ENCODE assay signal across 10 cellular contexts in genomic region chr1:23563003-23563402, GRCh38. TPM values are rescaled to one million over a fixed set of nuclear protein-coding genes. Genes with fewer than 3 reads are reported as not detected.
DNase-seq lines count a peak whose midpoint lies in the region; ATAC-seq and TF ChIP-seq lines count a peak whose summit lies in the region.
"Had no signal": no experiment of that assay in that cellular context is flagged by ENCODE, and none has a peak within 500 bp of the region (broad histone marks: within the 10 kb centered on the region; RNA-seq: fewer than 3 reads in every experiment).

No MANE protein-coding gene starts in this region.

- H3K4me3 ChIP-seq in SK-N-SH (ENCODE audit: low read depth in 2 of 2, low read length in 1 of 2) (0 out of 4 replicates have a peak overlapping the region, but pooled peaks of 1 of the 2 experiments have one; percentile 3), tibial artery (peak overlapping the region in 1 of 2 donors; percentile 15)

- no peak for TF ChIP-seq EP300 in SK-N-SH (IDR thresholded peaks at IDR 0.05; ENCODE audit: borderline replicate concordance in 1 of 2, low read depth in 1 of 2, low read length in 1 of 2)

- H3K9ac ChIP-seq in SK-N-SH, result peak overlapping the region; percentile 99

- H3K4me1 ChIP-seq in SK-N-SH (ENCODE audit: control insufficient read depth in 1 of 2, insufficient read depth in 2 of 2, low read depth in 1 of 2, low read length in 1 of 2), result peaks cover 47 to 48% of the 10 kb centered on the region in 2 experiments
- peaks cover 0 to 72% (median 55%) of the 10 kb centered on the region in 4 donors for H3K4me1 ChIP-seq in tibial artery

- peaks cover 12% of the 10 kb centered on the region for H4K20me1 ChIP-seq in SK-N-SH (ENCODE audit: insufficient read depth)

- H3K36me3 Mint-ChIP-seq in mesothelial cell of epicardium, result no peaks in the 10 kb centered on the region
- H3K36me3 Mint-ChIP-seq in activated CD4-positive, alpha-beta T cell treated with anti-CD3 and anti-CD28 coated beads, Interleukin-2, amount 10 ng/mL, durations not matched to agents 7 days and 5 days (ENCODE audit: low read depth), result peaks cover 11% of the 10 kb centered on the region

- DNase-seq in SK-N-SH (peak; percentile 43), caudate nucleus (lab: John Stamatoyannopoulos, UW) (no peak), mesothelial cell of epicardium (ENCODE audit: low spot score in 2 of 2, unreplicated experiment in 2 of 2) (no peak), tibial artery (no peak), NCI-H1092 (lab: John Stamatoyannopoulos, UW) (no peak)
- no peak for DNase-seq in activated CD4-positive, alpha-beta T cell treated with anti-CD3 and anti-CD28 coated beads, Interleukin-2, amount 10 ng/mL, durations not matched to agents 7 days and 5 days
- DNase-seq: stimulated activated CD4-positive, alpha-beta T cell treated with anti-CD3 and anti-CD28 coated beads, Interleukin-12 subunit alpha, Interleukin-12 subunit beta, amount 100 ng/mL, for 4 hours had no signal

- H3K27me3 ChIP-seq in SK-N-SH (ENCODE audit: insufficient read depth) (no peaks in the 10 kb centered on the region), tibial artery (no peaks in the 10 kb centered on the region)

- H3K79me2 ChIP-seq in SK-N-SH (ENCODE audit: insufficient read depth), result peaks cover 26% of the 10 kb centered on the region

- TF ChIP-seq RAD21 in SK-N-SH (IDR thresholded peaks at IDR 0.05; ENCODE audit: low read length), result no peak

- intact Hi-C loops in tibial artery (cut with DNase I; ENCODE audit: low total_unique reads), result no loop called here

- H3K4me2 ChIP-seq in SK-N-SH, result peak overlapping the region; percentile 61

- H3K9me3 ChIP-seq in SK-N-SH (no peaks in the 10 kb centered on the region), tibial artery (no peaks in the 10 kb centered on the region)

- 77% methylated on average over 9 of the region's 9 CpGs for WGBS in SK-N-SH (ENCODE audit: low lambda C conversion rate)

- POLR2A ChIA-PET in SK-N-SH (lab: Yijun Ruan, JAX), result interaction anchor here (0.6 to 1.3 kb wide), 3 partner anchors 36 to 219 kb away, joined by 3 to 4 read pairs (median 3); partner anchors contain the start of gene HNRNPR
- POLR2A ChIA-PET in activated CD4-positive, alpha-beta T cell treated with anti-CD3 and anti-CD28 coated beads, Interleukin-2, amount 10 ng/mL, durations not matched to agents 7 days and 5 days (lab: Charles Lee), result no interaction called here

- H3K27me3 Mint-ChIP-seq in mesothelial cell of epicardium (ENCODE audit: low read depth), result no peaks in the 10 kb centered on the region
- peaks cover 49% of the 10 kb centered on the region for H3K27me3 Mint-ChIP-seq in activated CD4-positive, alpha-beta T cell treated with anti-CD3 and anti-CD28 coated beads, Interleukin-2, amount 10 ng/mL, durations not matched to agents 7 days and 5 days

- H3K4me1 Mint-ChIP-seq in mesothelial cell of epicardium, result peaks cover 69% of the 10 kb centered on the region
- H3K4me1 Mint-ChIP-seq in activated CD4-positive, alpha-beta T cell treated with anti-CD3 and anti-CD28 coated beads, Interleukin-2, amount 10 ng/mL, durations not matched to agents 7 days and 5 days, result peaks cover 51% of the 10 kb centered on the region
- H3K4me1 Mint-ChIP-seq: activated T-helper 17 cell treated with anti-CD3 and anti-CD28 coated beads, Interleukin-2, amount 50 U/mL, for 72 hours had no signal

- no peak for ATAC-seq in SK-N-SH treated with all-trans-retinoic acid at 6 μM for 48 hours
- no peak for ATAC-seq in HG02885 (IDR thresholded peaks at IDR 0.05; ENCODE audit: poor library complexity, unreplicated experiment)
- ATAC-seq: activated T-helper 17 cell treated with anti-CD3 and anti-CD28 coated beads, Interleukin-2, amount 50 U/mL, for 72 hours had no signal

- peak overlapping the region; percentile 100 for H3K27ac Mint-ChIP-seq in mesothelial cell of epicardium
- H3K27ac Mint-ChIP-seq in activated CD4-positive, alpha-beta T cell treated with anti-CD3 and anti-CD28 coated beads, Interleukin-2, amount 10 ng/mL, durations not matched to agents 7 days and 5 days, result no peak overlapping the region
- H3K27ac Mint-ChIP-seq: activated T-helper 17 cell treated with anti-CD3 and anti-CD28 coated beads, Interleukin-2, amount 50 U/mL, for 72 hours had no signal

- peaks cover 0 to 10% of the 10 kb centered on the region in 2 experiments for H3K36me3 ChIP-seq in SK-N-SH (replicated peaks in 1 of 2; ENCODE audit: control insufficient read depth in 1 of 2, insufficient read depth in 2 of 2, low read length in 1 of 2)
- H3K36me3 ChIP-seq in tibial artery, result peaks cover 6 to 11% (median 7%) of the 10 kb centered on the region in 3 donors

- peaks cover 43% of the 10 kb centered on the region for H3F3A ChIP-seq in SK-N-SH (replicated peaks; ENCODE audit: insufficient read depth)

- no peaks in the 10 kb centered on the region for H3K9me3 Mint-ChIP-seq in mesothelial cell of epicardium
- no peaks in the 10 kb centered on the region for H3K9me3 Mint-ChIP-seq in activated CD4-positive, alpha-beta T cell treated with anti-CD3 and anti-CD28 coated beads, Interleukin-2, amount 10 ng/mL, durations not matched to agents 7 days and 5 days
- H3K9me3 Mint-ChIP-seq: activated T-helper 17 cell treated with anti-CD3 and anti-CD28 coated beads, Interleukin-2, amount 50 U/mL, for 72 hours had no signal

- H3K4me3 Mint-ChIP-seq in mesothelial cell of epicardium, result peak overlapping the region; percentile 17
- no peak overlapping the region for H3K4me3 Mint-ChIP-seq in activated CD4-positive, alpha-beta T cell treated with anti-CD3 and anti-CD28 coated beads, Interleukin-2, amount 10 ng/mL, durations not matched to agents 7 days and 5 days
- H3K4me3 Mint-ChIP-seq: activated T-helper 17 cell treated with anti-CD3 and anti-CD28 coated beads, Interleukin-2, amount 50 U/mL, for 72 hours had no signal

- CTCF ChIA-PET in SK-N-SH (lab: Yijun Ruan, JAX), result interaction anchor here (0.6 to 11.0 kb wide), 4 partner anchors 18 to 875 kb away, joined by 3 to 97 read pairs (median 52); no protein-coding TSS in a partner anchor
- CTCF ChIA-PET in activated CD4-positive, alpha-beta T cell treated with anti-CD3 and anti-CD28 coated beads, Interleukin-2, amount 10 ng/mL, durations not matched to agents 7 days and 5 days (lab: Charles Lee), result interaction anchor here (0.6 to 0.7 kb wide), 2 partner anchors 8 to 11 kb away, joined by 3 to 4 read pairs; no protein-coding TSS in a partner anchor

- no peaks in the 10 kb centered on the region for H3K9me2 ChIP-seq in SK-N-SH

- TF ChIP-seq CTCF in SK-N-SH (IDR thresholded peaks at IDR 0.05) (no peak), mesothelial cell of epicardium (IDR thresholded peaks at IDR 0.05; ENCODE audit: unreplicated experiment) (no peak), tibial artery (IDR thresholded peaks at IDR 0.05) (no peak)

- peak overlapping the region; percentile 98 to 100 for H3K27ac ChIP-seq in SK-N-SH (ENCODE audit: low read depth in 2 of 2, low read length in 1 of 2)
- peak overlapping the region; percentile 92 for H3K27ac ChIP-seq in caudate nucleus (ENCODE audit: low read depth, low read length)
- H3K27ac ChIP-seq in tibial artery, result peak overlapping the region; percentile 94 to 97

- H2AFZ ChIP-seq in SK-N-SH (ENCODE audit: low read depth), result no peak overlapping the region

TF ChIP-seq in SK-N-SH, 30 proteins besides CTCF, POLR2A, EP300 and RAD21 (continues in another document):
- no peak for TF ChIP-seq FOSL2 (IDR thresholded peaks at IDR 0.05; ENCODE audit: borderline replicate concordance, low read depth)
- TF ChIP-seq USF2 (IDR thresholded peaks at IDR 0.05; ENCODE audit: borderline replicate concordance, low read depth, low read length), result no peak
- no peak for TF ChIP-seq MAX (IDR thresholded peaks at IDR 0.05; ENCODE audit: low read depth)
- TF ChIP-seq TEAD4 (IDR thresholded peaks at IDR 0.05; ENCODE audit: borderline replicate concordance, insufficient read depth), result no peak

TF ChIP-seq in SK-N-SH treated with all-trans-retinoic acid at 6 μM for 48 hours, 23 proteins besides CTCF, POLR2A, EP300 and RAD21:
- TF ChIP-seq ZNF565 (CRISPR knock-in tag; conservative IDR thresholded peaks at IDR 0.05; ENCODE audit: low read depth) (no peak), ZNF8 (CRISPR knock-in tag; IDR thresholded peaks at IDR 0.05) (no peak), OSR1 (CRISPR knock-in tag; IDR thresholded peaks at IDR 0.05) (no peak), RARB (CRISPR knock-in tag; IDR thresholded peaks at IDR 0.05) (no peak), SNAI2 (CRISPR knock-in tag; IDR thresholded peaks at IDR 0.05) (no peak), BACH2 (CRISPR knock-in tag; IDR thresholded peaks at IDR 0.05; ENCODE audit: borderline replicate concordance) (no peak), TCF4 (CRISPR knock-in tag; IDR thresholded peaks at IDR 0.05; ENCODE audit: borderline replicate concordance) (no peak)
- TF ChIP-seq, protein P1, sequence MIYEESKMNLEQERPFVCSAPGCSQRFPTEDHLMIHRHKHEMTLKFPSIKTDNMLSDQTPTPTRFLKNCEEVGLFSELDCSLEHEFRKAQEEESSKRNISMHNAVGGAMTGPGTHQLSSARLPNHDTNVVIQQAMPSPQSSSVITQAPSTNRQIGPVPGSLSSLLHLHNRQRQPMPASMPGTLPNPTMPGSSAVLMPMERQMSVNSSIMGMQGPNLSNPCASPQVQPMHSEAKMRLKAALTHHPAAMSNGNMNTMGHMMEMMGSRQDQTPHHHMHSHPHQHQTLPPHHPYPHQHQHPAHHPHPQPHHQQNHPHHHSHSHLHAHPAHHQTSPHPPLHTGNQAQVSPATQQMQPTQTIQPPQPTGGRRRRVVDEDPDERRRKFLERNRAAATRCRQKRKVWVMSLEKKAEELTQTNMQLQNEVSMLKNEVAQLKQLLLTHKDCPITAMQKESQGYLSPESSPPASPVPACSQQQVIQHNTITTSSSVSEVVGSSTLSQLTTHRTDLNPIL (CRISPR knock-in tag; IDR thresholded peaks at IDR 0.05; ENCODE audit: low read depth), result no peak

RNA-seq across cellular contexts. Expression of gene ID3, which starts 3.7 kb away (rescaled TPM):
- 394 and 504 TPM in 2 replicates for polyA plus RNA-seq in SK-N-SH (2012; rRNA removed)
- polyA plus RNA-seq in SK-N-SH (2012; cell fraction: cytosol; rRNA removed), result 247 and 268 TPM in 2 replicates
- 1,333 and 1,662 TPM in 2 replicates for polyA plus RNA-seq in SK-N-SH (2012; cell fraction: nucleus; rRNA removed)
- 456 to 487 TPM (median 468 TPM) in 3 replicates for total RNA-seq in mesothelial cell of epicardium
- total RNA-seq in activated CD4-positive, alpha-beta T cell treated with anti-CD3 and anti-CD28 coated beads, Interleukin-2, amount 10 ng/mL, durations not matched to agents 7 days and 5 days, result 10 to 100 TPM; 62.7 to 65.2 TPM

RNA-seq across cellular contexts. Expression of gene E2F2, which starts 32.0 kb away (rescaled TPM):
- polyA plus RNA-seq in SK-N-SH (2012; rRNA removed), result 0.43 and 0.44 TPM in 2 replicates
- polyA plus RNA-seq in SK-N-SH (2012; cell fraction: cytosol; rRNA removed), result 0.30 and 0.47 TPM in 2 replicates
- polyA plus RNA-seq in SK-N-SH (2012; cell fraction: nucleus; rRNA removed), result 1.1 and 1.7 TPM in 2 replicates
- 4.2 to 5.7 TPM (median 4.8 TPM) in 3 replicates for total RNA-seq in mesothelial cell of epicardium
- 100 to 1,000 TPM; 107 to 112 TPM for total RNA-seq in activated CD4-positive, alpha-beta T cell treated with anti-CD3 and anti-CD28 coated beads, Interleukin-2, amount 10 ng/mL, durations not matched to agents 7 days and 5 days

Comparison
In these comparisons a context has a peak if more than half of its experiments do, and no peak if none do; other contexts are left out.
1. RNA of gene E2F2, which starts 32.0 kb away (total RNA-seq): 107 to 112 TPM in activated CD4-positive, alpha-beta T cell treated with anti-CD3 and anti-CD28 coated beads, Interleukin-2, amount 10 ng/mL, durations not matched to agents 7 days and 5 days; 4.2 to 5.7 TPM in mesothelial cell of epicardium; every median in the first group is over 10 times any median in the second.
2. Peak in every context shown above with its lines, with median percentiles within 50 percentile points of each other: H3K27ac ChIP-seq.